9 cellular contexts compared by ENCODE assay signal in genomic region chr3:157248590-157249425, GRCh38.
DNase-seq lines count a peak whose midpoint lies in the region; ATAC-seq, FAIRE-seq and TF ChIP-seq lines count a peak whose summit lies in the region.
"Had no signal": no experiment of that assay in that cellular context is flagged by ENCODE, and none has a peak within 500 bp of the region (broad histone marks: within the 10 kb centered on the region; RNA-seq: fewer than 3 reads in every experiment).

No MANE protein-coding gene starts in this region.

- no peak overlapping the region for H3K4me3 Mint-ChIP-seq in astrocyte (ENCODE audit: unreplicated experiment)
- H3K4me3 Mint-ChIP-seq: B cell had no signal

- peak; percentile 88 for FAIRE-seq in astrocyte (lab: Jason Lieb, UNC)

- H3K9ac ChIP-seq in astrocyte (ENCODE audit: low read length), result peak overlapping the region; percentile 1
- H3K9ac ChIP-seq in iPS-18a (ENCODE audit: low read length), result no peak overlapping the region

- no peaks in the 10 kb centered on the region for H4K20me1 ChIP-seq in astrocyte (ENCODE audit: insufficient read depth, low read length)

- no peaks in the 10 kb centered on the region for H3K36me3 Mint-ChIP-seq in astrocyte (ENCODE audit: low read depth, unreplicated experiment)

- peak overlapping the region; percentile 16 for H2AFZ ChIP-seq in astrocyte (ENCODE audit: low read depth, low read length)

- DNase-seq in NCI-H2196 (lab: John Stamatoyannopoulos, UW; ENCODE audit: unreplicated experiment), result peak; percentile 22
- no peak for DNase-seq in NCI-H2196 treated with DMSO at 0.1 percent for 48 hours (lab: John Stamatoyannopoulos, UW; ENCODE audit: unreplicated experiment)
- DNase-seq in astrocyte (ENCODE audit: low read depth), result peak; percentile 93
- DNase-seq in thoracic aorta (ENCODE audit: low spot score), result no peak
- DNase-seq in CD1c-positive myeloid dendritic cell (ENCODE audit: extremely low spot score), result no peak

- H3K4me1 ChIP-seq in astrocyte (ENCODE audit: insufficient read depth, low read length), result peaks cover 14% of the 10 kb centered on the region
- peaks cover 16% of the 10 kb centered on the region for H3K4me1 ChIP-seq in iPS-18a (ENCODE audit: control insufficient read depth, low read depth, low read length)
- peaks cover 2 to 23% of the 10 kb centered on the region in 2 donors for H3K4me1 ChIP-seq in thoracic aorta (ENCODE audit: control insufficient read depth in 1 of 2, low read depth in 2 of 2)

- H3K27me3 ChIP-seq in astrocyte (ENCODE audit: insufficient read depth, low read length), result no peaks in the 10 kb centered on the region
- no peaks in the 10 kb centered on the region for H3K27me3 ChIP-seq in iPS-18a (ENCODE audit: control insufficient read depth, insufficient read depth, low read length)
- H3K27me3 ChIP-seq in thoracic aorta (replicated peaks; ENCODE audit: insufficient read depth), result no peaks in the 10 kb centered on the region

- peaks cover 2% of the 10 kb centered on the region for H3K9me3 Mint-ChIP-seq in astrocyte (ENCODE audit: unreplicated experiment)

- H3K9me3 ChIP-seq in astrocyte (ENCODE audit: insufficient read depth, low read depth, low read length), result no peaks in the 10 kb centered on the region
- no peaks in the 10 kb centered on the region for H3K9me3 ChIP-seq in iPS-18a (ENCODE audit: control insufficient read depth, low read depth, low read length)
- H3K9me3 ChIP-seq in thoracic aorta, result no peaks in the 10 kb centered on the region

- TF ChIP-seq CTCF in astrocyte (IDR thresholded peaks at IDR 0.05; ENCODE audit: insufficient read depth, low read depth, low read length) (no peak), thoracic aorta (IDR thresholded peaks at IDR 0.05) (no peak)

- H3K27ac ChIP-seq in astrocyte (ENCODE audit: low read depth, low read length), result peak overlapping the region; percentile 65
- peak overlapping the region; percentile 28 for H3K27ac ChIP-seq in iPS-18a (ENCODE audit: low read length)
- peak overlapping the region; percentile 34 to 38 for H3K27ac ChIP-seq in thoracic aorta

- no peaks in the 10 kb centered on the region for H3K27me3 Mint-ChIP-seq in astrocyte (ENCODE audit: low read depth, unreplicated experiment)
- H3K27me3 Mint-ChIP-seq: B cell had no signal

- H3K27ac Mint-ChIP-seq in astrocyte (ENCODE audit: unreplicated experiment), result peak overlapping the region; percentile 63
- H3K27ac Mint-ChIP-seq: B cell had no signal

- H3K79me2 ChIP-seq in astrocyte (ENCODE audit: insufficient read depth, low read length), result no peaks in the 10 kb centered on the region

- H3K4me2 ChIP-seq in astrocyte (ENCODE audit: low read length), result peak overlapping the region; percentile 74

- H3K36me3 ChIP-seq in astrocyte (ENCODE audit: insufficient read depth, low read length) (no peaks in the 10 kb centered on the region), iPS-18a (ENCODE audit: control insufficient read depth, low read depth, low read length) (no peaks in the 10 kb centered on the region), thoracic aorta (no peaks in the 10 kb centered on the region)

- H3K4me3 ChIP-seq in astrocyte (ENCODE audit: insufficient read depth, low read depth, low read length) (peak overlapping the region; percentile 34), iPS-18a (ENCODE audit: low read length) (no peak overlapping the region), thoracic aorta (no peak overlapping the region)

- ATAC-seq in thoracic aorta (ENCODE audit: insufficient number of reproducible peaks, low FRiP score, low read depth), result no peak
- no peak for ATAC-seq in HG02840 (IDR thresholded peaks at IDR 0.05; ENCODE audit: low FRiP score, unreplicated experiment)
- no peak for ATAC-seq in HG02970 (IDR thresholded peaks at IDR 0.05; ENCODE audit: low FRiP score, unreplicated experiment)

- H3K4me1 Mint-ChIP-seq in astrocyte (ENCODE audit: low read depth, unreplicated experiment), result peaks cover 20% of the 10 kb centered on the region

Comparison
In these comparisons a context has a peak if more than half of its experiments do, and no peak if none do; other contexts are left out.
1. DNase-seq: peak in NCI-H2196 (single experiment) and astrocyte (single experiment); none in NCI-H2196 treated with DMSO at 0.1 percent for 48 hours (single experiment), thoracic aorta (single experiment) and CD1c-positive myeloid dendritic cell (single experiment).
2. Peak in every context shown above with its lines, with median percentiles within 50 percentile points of each other: H3K27ac ChIP-seq.